In the genomic region with DNA sequence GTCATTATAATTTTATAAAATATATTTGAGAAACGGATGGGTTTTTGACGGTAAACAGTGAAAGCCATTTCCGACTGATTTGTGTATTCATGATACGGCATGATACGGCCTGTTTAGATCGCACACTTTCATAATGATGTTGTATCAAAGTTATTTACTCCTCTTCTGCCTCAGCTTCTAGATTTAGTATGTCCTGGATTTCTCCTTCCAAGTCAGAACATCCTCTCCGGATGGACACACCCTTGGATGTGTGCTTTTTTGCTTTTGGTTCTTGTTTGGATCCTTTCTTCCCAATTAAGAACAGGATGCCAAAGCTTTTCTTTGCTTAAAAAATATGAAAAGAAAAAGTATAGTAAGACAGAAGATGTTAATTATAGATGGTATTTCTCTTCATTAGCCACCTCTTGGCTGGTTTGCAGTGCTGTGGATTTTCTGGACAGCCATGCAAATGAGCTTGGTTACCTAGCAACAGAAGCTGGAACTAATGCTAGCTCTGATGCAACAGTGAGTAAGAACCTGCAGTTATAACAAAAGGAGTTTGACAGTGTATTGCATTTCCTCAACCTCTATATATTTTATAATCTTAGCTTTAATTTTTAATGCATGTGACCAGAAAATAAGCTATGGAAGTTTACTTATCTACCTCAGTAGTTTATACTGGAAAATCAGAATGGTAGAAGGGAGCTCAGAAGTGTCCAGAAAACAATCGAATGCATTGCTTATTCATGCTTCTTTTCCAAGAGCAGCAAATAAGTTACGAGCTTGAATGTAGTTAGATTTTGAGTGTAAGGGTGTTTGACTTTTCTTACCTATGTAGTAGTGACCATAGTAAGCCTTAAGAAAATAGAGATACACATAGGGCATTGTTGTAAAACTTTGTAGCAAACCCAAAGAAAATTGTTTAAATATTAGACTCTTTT, we compare ENCODE assay signal across 8 cellular contexts. TPM values are rescaled to one million over a fixed set of nuclear protein-coding genes. Genes with fewer than 3 reads are reported as not detected.
A peak's percentile ranks its signal among the peaks of the same experiment; 100 is the strongest.
DNase-seq lines count a peak whose midpoint lies in the region; ATAC-seq and TF ChIP-seq lines count a peak whose summit lies in the region.

No MANE protein-coding gene starts in this region.

- peaks cover 45% of the 10 kb centered on the region for H3K4me1 Mint-ChIP-seq in stimulated activated effector memory CD8-positive, alpha-beta T cell treated with anti-CD3 and anti-CD28 coated beads, Interleukin-12 subunit alpha, Interleukin-12 subunit beta, amount 100 ng/mL, for 72 hours

- DNase-seq in DMS53 treated with DMSO at 0.1 percent for 48 hours (lab: John Stamatoyannopoulos, UW; ENCODE audit: unreplicated experiment): peak; percentile 74
- DNase-seq in HCEC 1CT: peak; percentile 79
- DNase-seq in RPMI7951 (ENCODE audit: low read depth): peak; percentile 75
- DNase-seq in fibroblast of the conjunctiva (ENCODE audit: low read depth): peak; percentile 94
- no peak for DNase-seq in stimulated activated effector memory CD8-positive, alpha-beta T cell treated with anti-CD3 and anti-CD28 coated beads, Interleukin-12 subunit alpha, Interleukin-12 subunit beta, amount 100 ng/mL, for 72 hours (ENCODE audit: low spot score in 2 of 2)
- DNase-seq in stimulated activated CD4-positive, alpha-beta T cell treated with anti-CD3 and anti-CD28 coated beads, Interleukin-4, amount 100 ng/mL, for 4 hours: no peak
- no peak for DNase-seq in lower lobe of right lung
- DNase-seq in SK-N-SH: no peak

- H3K4me3 ChIP-seq in lower lobe of right lung: no peak overlapping the region
- H3K4me3 ChIP-seq in SK-N-SH (ENCODE audit: low read depth in 2 of 2, low read length in 1 of 2): no peak overlapping the region

- TF ChIP-seq CTCF in lower lobe of right lung (IDR thresholded peaks at IDR 0.05): no peak
- no peak for TF ChIP-seq CTCF in SK-N-SH (IDR thresholded peaks at IDR 0.05)

- no peak overlapping the region for H3K9ac ChIP-seq in SK-N-SH

- peaks cover 63% of the 10 kb centered on the region for H3K36me3 Mint-ChIP-seq in stimulated activated effector memory CD8-positive, alpha-beta T cell treated with anti-CD3 and anti-CD28 coated beads, Interleukin-12 subunit alpha, Interleukin-12 subunit beta, amount 100 ng/mL, for 72 hours

- H3K27ac Mint-ChIP-seq in stimulated activated effector memory CD8-positive, alpha-beta T cell treated with anti-CD3 and anti-CD28 coated beads, Interleukin-12 subunit alpha, Interleukin-12 subunit beta, amount 100 ng/mL, for 72 hours: peak overlapping the region; percentile 3

- H3K9me2 ChIP-seq in SK-N-SH: no peaks in the 10 kb centered on the region

- H3K4me3 Mint-ChIP-seq in stimulated activated effector memory CD8-positive, alpha-beta T cell treated with anti-CD3 and anti-CD28 coated beads, Interleukin-12 subunit alpha, Interleukin-12 subunit beta, amount 100 ng/mL, for 72 hours: no peak overlapping the region

- no peaks in the 10 kb centered on the region for H4K20me1 ChIP-seq in SK-N-SH (ENCODE audit: insufficient read depth)

- WGBS in SK-N-SH (ENCODE audit: low lambda C conversion rate): 96% methylated on average over 9 of the region's 9 CpGs

- peaks cover 3% of the 10 kb centered on the region for H3K9me3 Mint-ChIP-seq in stimulated activated effector memory CD8-positive, alpha-beta T cell treated with anti-CD3 and anti-CD28 coated beads, Interleukin-12 subunit alpha, Interleukin-12 subunit beta, amount 100 ng/mL, for 72 hours

- ATAC-seq in stimulated activated effector memory CD8-positive, alpha-beta T cell treated with anti-CD3 and anti-CD28 coated beads, Interleukin-12 subunit alpha, Interleukin-12 subunit beta, amount 100 ng/mL, for 72 hours: peak; percentile 83
- no peak for ATAC-seq in lower lobe of right lung

- H3K27me3 ChIP-seq in lower lobe of right lung (ENCODE audit: low read depth) (no peaks in the 10 kb centered on the region), SK-N-SH (ENCODE audit: insufficient read depth) (no peaks in the 10 kb centered on the region)

- no peak for TF ChIP-seq RAD21 in SK-N-SH (IDR thresholded peaks at IDR 0.05; ENCODE audit: low read length)

- H3F3A ChIP-seq in SK-N-SH (replicated peaks; ENCODE audit: insufficient read depth): peaks cover 5% of the 10 kb centered on the region

- TF ChIP-seq EP300 in SK-N-SH (IDR thresholded peaks at IDR 0.05; ENCODE audit: borderline replicate concordance in 1 of 2, low read depth in 1 of 2, low read length in 1 of 2): no peak

- CTCF ChIA-PET in SK-N-SH (lab: Yijun Ruan, JAX): interaction anchor here (0.6 to 1.8 kb wide), 6 partner anchors 14 to 99 kb away, joined by 3 to 6 read pairs (median 3); no protein-coding TSS in a partner anchor

- no peak overlapping the region for H2AFZ ChIP-seq in SK-N-SH (ENCODE audit: low read depth)

- H3K4me2 ChIP-seq in SK-N-SH: no peak overlapping the region

- H3K27ac ChIP-seq in lower lobe of right lung (no peak overlapping the region), SK-N-SH (ENCODE audit: low read depth in 2 of 2, low read length in 1 of 2) (no peak overlapping the region)

- POLR2A ChIA-PET in SK-N-SH (lab: Yijun Ruan, JAX): no interaction called here

- H3K4me1 ChIP-seq in lower lobe of right lung (peaks cover 8% of the 10 kb centered on the region), SK-N-SH (ENCODE audit: control insufficient read depth in 1 of 2, insufficient read depth in 2 of 2, low read depth in 1 of 2, low read length in 1 of 2) (no peaks in the 10 kb centered on the region)

- H3K9me3 ChIP-seq in lower lobe of right lung (peaks cover 6% of the 10 kb centered on the region), SK-N-SH (peaks cover 17% of the 10 kb centered on the region)

- intact Hi-C loops in lower lobe of right lung (cut with DNase I): no loop called here

- H3K36me3 ChIP-seq in lower lobe of right lung (peaks cover 25% of the 10 kb centered on the region), SK-N-SH (replicated peaks in 1 of 2; ENCODE audit: control insufficient read depth in 1 of 2, insufficient read depth in 2 of 2, low read length in 1 of 2) (peaks cover 43 to 52% of the 10 kb centered on the region in 2 experiments)

- peaks cover 22% of the 10 kb centered on the region for H3K79me2 ChIP-seq in SK-N-SH (ENCODE audit: insufficient read depth)

TF ChIP-seq in SK-N-SH, 30 proteins besides CTCF, POLR2A, EP300 and RAD21:
- no peak for TF ChIP-seq MXI1 (IDR thresholded peaks at IDR 0.05; ENCODE audit: low read depth, low read length)
- TF ChIP-seq NRF1 (IDR thresholded peaks at IDR 0.05; ENCODE audit: low read depth, low read length): no peak
- no peak for TF ChIP-seq EZH2phosphoT487 (IDR thresholded peaks at IDR 0.05; ENCODE audit: borderline replicate concordance, low read depth)
- no peak for TF ChIP-seq FOXJ3 (CRISPR knock-in tag; IDR thresholded peaks at IDR 0.05)
- TF ChIP-seq REST (IDR thresholded peaks at IDR 0.05; ENCODE audit: low read depth, low read length): no peak
- no peak for TF ChIP-seq PBX3 (IDR thresholded peaks at IDR 0.05)
- TF ChIP-seq GABPA (IDR thresholded peaks at IDR 0.05; ENCODE audit: low read depth): no peak
- no peak for TF ChIP-seq MEF2A (IDR thresholded peaks at IDR 0.05; ENCODE audit: borderline replicate concordance, low read depth)
- TF ChIP-seq ELF1 (IDR thresholded peaks at IDR 0.05): no peak
- no peak for TF ChIP-seq SIN3A (IDR thresholded peaks at IDR 0.05; ENCODE audit: borderline replicate concordance, low read depth, low read length)
- no peak for TF ChIP-seq TAF1 (IDR thresholded peaks at IDR 0.05; ENCODE audit: borderline replicate concordance, low read depth, low read length)

RNA-seq across cellular contexts. Expression of gene RMND5A, which starts 27.9 kb away (rescaled TPM):
- total RNA-seq in RPMI7951 (2014; rRNA removed; shearing (Covaris generic)): 19.5 and 22.2 TPM in 2 replicates
- 32.1 TPM for total RNA-seq in lower lobe of right lung
- 4.3 and 4.9 TPM in 2 replicates for polyA plus RNA-seq in SK-N-SH (2012; rRNA removed)
- 5.9 and 7.1 TPM in 2 replicates for polyA plus RNA-seq in SK-N-SH (2012; cell fraction: cytosol; rRNA removed)
- polyA plus RNA-seq in SK-N-SH (2012; cell fraction: nucleus; rRNA removed): 3.6 and 3.7 TPM in 2 replicates

RNA-seq across cellular contexts. Expression of gene CD8A, which starts 42.7 kb away (rescaled TPM):
- not detected in 2 replicates for total RNA-seq in RPMI7951 (2014; rRNA removed; shearing (Covaris generic))
- total RNA-seq in lower lobe of right lung: 5.5 TPM
- polyA plus RNA-seq in SK-N-SH (2012; rRNA removed): 0.05 and 0.08 TPM in 2 replicates
- polyA plus RNA-seq in SK-N-SH (2012; cell fraction: cytosol; rRNA removed): 0.03 and 0.10 TPM in 2 replicates
- polyA plus RNA-seq in SK-N-SH (2012; cell fraction: nucleus; rRNA removed): 0.07 and 0.19 TPM in 2 replicates

Comparison
In these comparisons a context has a peak if more than half of its experiments do, and no peak if none do; other contexts are left out.
1. DNase-seq: peak in DMS53 treated with DMSO at 0.1 percent for 48 hours (single experiment), HCEC 1CT (single experiment), RPMI7951 (single experiment) and fibroblast of the conjunctiva (single experiment); none in stimulated activated effector memory CD8-positive, alpha-beta T cell treated with anti-CD3 and anti-CD28 coated beads, Interleukin-12 subunit alpha, Interleukin-12 subunit beta, amount 100 ng/mL, for 72 hours (0 of 2), stimulated activated CD4-positive, alpha-beta T cell treated with anti-CD3 and anti-CD28 coated beads, Interleukin-4, amount 100 ng/mL, for 4 hours (0 of 2), lower lobe of right lung (single experiment) and SK-N-SH (single experiment).